ENCODE assay signal across 10 cellular contexts in the genomic region with DNA sequence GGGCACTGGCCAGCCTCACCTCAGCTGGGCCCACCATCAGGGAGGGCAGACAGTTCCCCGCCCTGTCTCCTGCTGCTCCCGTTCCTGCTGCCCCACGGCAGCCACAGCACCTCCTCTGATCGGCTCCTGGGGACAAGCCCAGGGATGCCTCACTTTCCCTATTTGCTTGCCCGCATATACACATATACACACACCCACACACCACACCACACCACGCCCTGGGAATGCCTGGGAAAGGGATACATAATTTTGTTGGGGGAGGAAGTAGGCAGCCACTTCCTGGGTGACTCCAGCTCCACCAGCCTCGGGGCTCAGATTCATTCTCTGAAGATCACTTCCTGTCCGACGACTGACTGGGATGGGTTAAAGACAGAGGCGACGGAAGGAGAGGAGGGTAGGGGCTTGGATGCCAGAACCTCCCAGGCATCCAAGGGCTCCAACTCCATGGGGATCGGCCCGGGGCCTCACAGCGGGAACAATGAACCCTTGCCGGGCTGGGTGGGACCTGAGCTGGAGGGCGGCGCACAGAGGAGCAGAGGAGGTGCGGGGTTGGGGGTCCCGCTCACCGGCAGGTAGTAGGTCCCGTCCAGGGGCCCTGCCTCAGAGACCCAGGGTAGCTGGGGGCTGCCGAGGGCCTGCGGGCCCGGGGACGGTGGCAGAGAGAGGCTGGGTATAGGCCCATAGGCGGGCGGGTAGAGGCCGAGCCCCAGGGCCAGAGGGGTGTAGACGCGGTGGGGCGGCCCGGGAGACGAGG. TPM values are rescaled to one million over a fixed set of nuclear protein-coding genes. Genes with fewer than 3 reads are reported as not detected.
A peak's percentile ranks its signal among the peaks of the same experiment; 100 is the strongest.
DNase-seq lines count a peak whose midpoint lies in the region; ATAC-seq and TF ChIP-seq lines count a peak whose summit lies in the region.
"Had no signal": no experiment of that assay in that cellular context is flagged by ENCODE, and none has a peak within 500 bp of the region (broad histone marks: within the 10 kb centered on the region; RNA-seq: fewer than 3 reads in every experiment).

No MANE protein-coding gene starts in this region.

- H2AFZ ChIP-seq in HCT116 (ENCODE audit: low read depth, low read length, poor library complexity, severe bottlenecking), result no peak overlapping the region

- TF ChIP-seq POLR2A in HCT116 (IDR thresholded peaks at IDR 0.05; ENCODE audit: borderline replicate concordance, extremely low read depth, insufficient read depth, insufficient read length), result no peak

- no peaks in the 10 kb centered on the region for H4K20me1 ChIP-seq in HCT116 (ENCODE audit: insufficient read depth)

- DNase-seq in CD14-positive monocyte (ENCODE audit: low spot score) (no peak), HCT116 (ENCODE audit: low read depth, low spot score) (no peak), mucosa of descending colon (peak; percentile 71 to 74 (median 74)), DMS79 (lab: John Stamatoyannopoulos, UW) (no peak), HK-2 (ENCODE audit: unreplicated experiment) (no peak), GDM1 (lab: John Stamatoyannopoulos, UW) (no peak)
- peak; percentile 58 for DNase-seq in activated CD8-positive, alpha-beta T cell treated with anti-CD3 and anti-CD28 coated beads for 36 hours

- peak overlapping the region; percentile 87 for H3K4me2 ChIP-seq in HCT116 (ENCODE audit: low read length)

- peaks cover 37% of the 10 kb centered on the region for H3K4me1 Mint-ChIP-seq in CD14-positive monocyte
- peaks cover 43% of the 10 kb centered on the region for H3K4me1 Mint-ChIP-seq in activated CD8-positive, alpha-beta T cell treated with anti-CD3 and anti-CD28 coated beads for 36 hours (ENCODE audit: low read depth)

- H3K27me3 Mint-ChIP-seq in CD14-positive monocyte (ENCODE audit: low read depth in 3 of 3), result peaks cover 48 to 67% (median 59%) of the 10 kb centered on the region in 3 donors
- H3K27me3 Mint-ChIP-seq in activated CD8-positive, alpha-beta T cell treated with anti-CD3 and anti-CD28 coated beads for 36 hours, result no peaks in the 10 kb centered on the region

- H3K4me3 Mint-ChIP-seq in CD14-positive monocyte, result peak overlapping the region; percentile 76 to 92
- H3K4me3 Mint-ChIP-seq in activated CD8-positive, alpha-beta T cell treated with anti-CD3 and anti-CD28 coated beads for 36 hours, result peak overlapping the region; percentile 96

- H3K36me3 Mint-ChIP-seq in CD14-positive monocyte, result peaks cover 5% of the 10 kb centered on the region in 2 donors
- H3K36me3 Mint-ChIP-seq in activated CD8-positive, alpha-beta T cell treated with anti-CD3 and anti-CD28 coated beads for 36 hours (ENCODE audit: low read depth), result peaks cover 31% of the 10 kb centered on the region

- POLR2A ChIA-PET in HCT116 (lab: Charles Lee), result interaction anchor here (0.6 to 1.2 kb wide), 8 partner anchors 9 to 845 kb away, joined by 3 to 5 read pairs (median 4); partner anchors contain the start of genes PAIP2 and SPATA24
- POLR2A ChIA-PET in activated CD8-positive, alpha-beta T cell treated with anti-CD3 and anti-CD28 coated beads for 36 hours (lab: Charles Lee), result interaction anchor here (0.7 to 6.3 kb wide), 13 partner anchors 9 to 115 kb away, joined by 3 to 49 read pairs (median 4); partner anchors contain the start of genes MATR3, PAIP2, SLC23A1 and SPATA24

- RAD21 ChIA-PET in HCT116 (lab: Charles Lee; ENCODE audit: low non-redundant PET in 1 of 2, low total read pairs in 2 of 2, uncharacterized antibody in 2 of 2, unreplicated experiment in 2 of 2), result interaction anchor here (0.6 to 0.9 kb wide), 2 partner anchors 18 to 59 kb away, joined by 3 read pairs; no protein-coding TSS in a partner anchor

- H3K36me3 ChIP-seq in HCT116 (ENCODE audit: control insufficient read depth in 1 of 2, insufficient read depth in 2 of 2, low read length in 2 of 2) (no peaks in the 10 kb centered on the region), mucosa of descending colon (ENCODE audit: low read depth) (no peaks in the 10 kb centered on the region)

- peak overlapping the region; percentile 89 for H3K9ac ChIP-seq in HCT116 (ENCODE audit: low read length)

- H3K9me2 ChIP-seq in HCT116 (ENCODE audit: insufficient read depth), result no peaks in the 10 kb centered on the region

- CTCF ChIA-PET in HCT116 (lab: Charles Lee), result interaction anchor here (0.6 to 3.2 kb wide), 8 partner anchors 10 to 141 kb away, joined by 3 to 10 read pairs (median 4); partner anchors contain the start of genes PAIP2 and SPATA24
- CTCF ChIA-PET in activated CD8-positive, alpha-beta T cell treated with anti-CD3 and anti-CD28 coated beads for 36 hours (lab: Charles Lee), result interaction anchor here (0.8 to 4.8 kb wide), 13 partner anchors 11 to 117 kb away, joined by 3 to 34 read pairs (median 4); partner anchors contain the start of genes PAIP2 and SPATA24

- H3K27me3 ChIP-seq in HCT116 (ENCODE audit: insufficient read depth, low read length), result no peaks in the 10 kb centered on the region

- peaks cover 8% of the 10 kb centered on the region; the same call in 1 of the 2 replicates for H3K79me2 ChIP-seq in HCT116 (ENCODE audit: insufficient read depth, low read length)

- BruUV-seq in HCT116 (replicated peaks; lab: Mats Ljungman, UMichigan), result TSS peak; percentile 43

- H3K4me1 ChIP-seq in HCT116 (ENCODE audit: control insufficient read depth in 1 of 2, insufficient read depth in 2 of 2, low read length in 2 of 2), result peaks cover 15 to 52% of the 10 kb centered on the region in 2 experiments
- peaks cover 52% of the 10 kb centered on the region for H3K4me1 ChIP-seq in mucosa of descending colon (ENCODE audit: low read depth)

- peak overlapping the region in 3 of 7 donors; percentile 21 to 47 (median 42) for H3K27ac Mint-ChIP-seq in CD14-positive monocyte
- peak overlapping the region; percentile 98 for H3K27ac Mint-ChIP-seq in activated CD8-positive, alpha-beta T cell treated with anti-CD3 and anti-CD28 coated beads for 36 hours

- intact Hi-C loops in CD14-positive monocyte (cut with micrococcal nuclease) (no loop called here), HCT116 (cut with micrococcal nuclease) (loop anchor here (1.0 to 5.0 kb wide), 4 partner anchors 49 to 814 kb away; partner anchors contain the start of genes HSPA9 and MATR3), mucosa of descending colon (cut with DNase I, micrococcal nuclease) (no loop called here)
- intact Hi-C loops in activated CD8-positive, alpha-beta T cell treated with anti-CD3 and anti-CD28 coated beads for 36 hours (cut with micrococcal nuclease), result loop anchor here (5.0 kb wide), 2 partner anchors 49 to 94 kb away; partner anchors contain the start of gene PAIP2

- H3K4me3 ChIP-seq in HCT116 (replicated peaks in 1 of 2; ENCODE audit: low read depth in 1 of 2, low read length in 2 of 2), result peak overlapping the region; percentile 65 to 79
- H3K4me3 ChIP-seq in mucosa of descending colon, result peak overlapping the region; percentile 32

- TF ChIP-seq RAD21 in HCT116 (IDR thresholded peaks at IDR 0.05; ENCODE audit: low read depth), result no peak

- H3K9me3 ChIP-seq in HCT116 (ENCODE audit: control insufficient read depth in 1 of 2, insufficient read depth in 1 of 2, low read depth in 1 of 2, low read length in 2 of 2), result no peaks in the 10 kb centered on the region
- no peaks in the 10 kb centered on the region for H3K9me3 ChIP-seq in mucosa of descending colon

- H3K27ac ChIP-seq in HCT116 (ENCODE audit: low read depth, low read length), result peak overlapping the region; percentile 82

- peak; percentile 48 for ATAC-seq in HCT116
- ATAC-seq in activated CD8-positive, alpha-beta T cell treated with anti-CD3 and anti-CD28 coated beads for 36 hours, result peak; percentile 1
- ATAC-seq in mucosa of descending colon, result peak; percentile 55
- ATAC-seq in HG02840 (IDR thresholded peaks at IDR 0.05; ENCODE audit: low FRiP score, unreplicated experiment), result no peak

- peaks cover 0 to 9% (median 5%) of the 10 kb centered on the region in 7 donors for H3K9me3 Mint-ChIP-seq in CD14-positive monocyte
- H3K9me3 Mint-ChIP-seq in activated CD8-positive, alpha-beta T cell treated with anti-CD3 and anti-CD28 coated beads for 36 hours, result no peaks in the 10 kb centered on the region

- no peak for TF ChIP-seq CTCF in CD14-positive monocyte (IDR thresholded peaks at IDR 0.05)
- TF ChIP-seq CTCF in HCT116 (IDR thresholded peaks at IDR 0.05 in 2 of 3, conservative IDR thresholded peaks at IDR 0.05 in 1 of 3; ENCODE audit: borderline replicate concordance in 1 of 3, insufficient read depth in 1 of 3, low read depth in 2 of 3, low read length in 2 of 3), result no peak
- no peak for TF ChIP-seq CTCF in activated CD8-positive, alpha-beta T cell treated with anti-CD3 and anti-CD28 coated beads for 36 hours (IDR thresholded peaks at IDR 0.05)
- TF ChIP-seq CTCF in mucosa of descending colon (IDR thresholded peaks at IDR 0.05), result no peak

TF ChIP-seq in HCT116, 20 proteins besides CTCF, POLR2A, EP300 and RAD21:
- TF ChIP-seq ELF1 (IDR thresholded peaks at IDR 0.05; ENCODE audit: borderline replicate concordance, low read depth) (no peak), POLR2AphosphoS5 (IDR thresholded peaks at IDR 0.05; ENCODE audit: low read depth, low read length) (no peak; the same call in 1 of the 2 replicates)

RNA-seq across cellular contexts. Expression of gene MZB1, which starts 2.0 kb away (rescaled TPM):
- under 1 TPM in 1 of 2 donors, not detected in 1; 0.30 TPM for polyA plus RNA-seq in CD14-positive monocyte
- total RNA-seq in HCT116 (2021; ENCODE audit: unreplicated experiment), result 0.81 TPM
- polyA plus RNA-seq in HCT116 (2012), result not detected in 2 replicates
- total RNA-seq in activated CD8-positive, alpha-beta T cell treated with anti-CD3 and anti-CD28 coated beads for 36 hours, result 10 to 100 TPM; 14.4 to 14.5 TPM
- total RNA-seq in mucosa of descending colon, result 10 to 100 TPM in 2 of 3 donors, 1 to 10 TPM in 1; 5.6 to 23.7 (median 10.2) TPM
- total RNA-seq: epithelial cell of proximal tubule had no signal

RNA-seq across cellular contexts. Expression of gene PROB1, which starts 3.2 kb away (rescaled TPM):
- polyA plus RNA-seq in CD14-positive monocyte, result under 1 TPM in 1 of 2 donors, not detected in 1; 0.11 TPM
- total RNA-seq in HCT116 (2021; ENCODE audit: unreplicated experiment), result 1.7 TPM
- polyA plus RNA-seq in HCT116 (2012), result 1.4 and 1.7 TPM in 2 replicates
- total RNA-seq in activated CD8-positive, alpha-beta T cell treated with anti-CD3 and anti-CD28 coated beads for 36 hours, result 1 to 10 TPM; 3.9 to 4.1 TPM
- total RNA-seq in mucosa of descending colon, result under 1 TPM; 0.58 to 0.98 (median 0.94) TPM

RNA-seq across cellular contexts. Expression of gene SLC23A1, which starts 8.7 kb away (rescaled TPM):
- not detected for polyA plus RNA-seq in CD14-positive monocyte
- not detected for total RNA-seq in HCT116 (2021; ENCODE audit: unreplicated experiment)
- 0.02 TPM in 1 of 2 replicates, not detected in the other for polyA plus RNA-seq in HCT116 (2012)
- total RNA-seq in activated CD8-positive, alpha-beta T cell treated with anti-CD3 and anti-CD28 coated beads for 36 hours, result under 1 TPM; 0.63 to 0.89 TPM
- total RNA-seq in mucosa of descending colon, result 1 to 10 TPM; 2.5 to 9.0 (median 5.1) TPM
- total RNA-seq: epithelial cell of proximal tubule, subcutaneous adipose tissue had no signal

RNA-seq across cellular contexts. Expression of gene SPATA24, which starts 12.1 kb away (rescaled TPM):
- 1 to 10 TPM; 3.2 to 3.5 TPM for polyA plus RNA-seq in CD14-positive monocyte
- total RNA-seq in HCT116 (2021; ENCODE audit: unreplicated experiment), result 3.1 TPM
- 3.8 and 5.8 TPM in 2 replicates for polyA plus RNA-seq in HCT116 (2012)
- total RNA-seq in activated CD8-positive, alpha-beta T cell treated with anti-CD3 and anti-CD28 coated beads for 36 hours, result 1 to 10 TPM; 4.3 to 4.4 TPM
- 1 to 10 TPM; 3.0 to 4.5 (median 3.4) TPM for total RNA-seq in mucosa of descending colon

RNA-seq across cellular contexts. Expression of gene DNAJC18, which starts 47.6 kb away (rescaled TPM):
- polyA plus RNA-seq in CD14-positive monocyte, result 1 to 10 TPM; 2.2 to 2.6 TPM
- 5.7 TPM for total RNA-seq in HCT116 (2021; ENCODE audit: unreplicated experiment)
- polyA plus RNA-seq in HCT116 (2012), result 2.1 and 3.8 TPM in 2 replicates
- 10 to 100 TPM; 24.9 to 27.5 TPM for total RNA-seq in activated CD8-positive, alpha-beta T cell treated with anti-CD3 and anti-CD28 coated beads for 36 hours
- total RNA-seq in mucosa of descending colon, result 10 to 100 TPM in 1 of 3 donors, 1 to 10 TPM in 2; 4.2 to 10.3 (median 5.1) TPM

Comparison
In these comparisons a context has a peak if more than half of its experiments do, and no peak if none do; other contexts are left out.
1. DNase-seq: peak in activated CD8-positive, alpha-beta T cell treated with anti-CD3 and anti-CD28 coated beads for 36 hours (single experiment) and mucosa of descending colon (3 of 3); none in CD14-positive monocyte (single experiment), HCT116 (single experiment), DMS79 (single experiment), HK-2 (single experiment) and GDM1 (single experiment).
2. intact Hi-C loops: an anchor here in HCT116 (1.0 to 5.0 kb wide) and activated CD8-positive, alpha-beta T cell treated with anti-CD3 and anti-CD28 coated beads for 36 hours (5.0 kb wide); none called in CD14-positive monocyte and mucosa of descending colon.